In genomic region chr7:125126376-125126775, GRCh38 we compare ENCODE assay signal across 18 cellular contexts.
DNase-seq lines count a peak whose midpoint lies in the region; ATAC-seq, FAIRE-seq and TF ChIP-seq lines count a peak whose summit lies in the region.
"Had no signal": no experiment of that assay in that cellular context is flagged by ENCODE, and none has a peak within 500 bp of the region (broad histone marks: within the 10 kb centered on the region; RNA-seq: fewer than 3 reads in every experiment).

No MANE protein-coding gene starts in this region.

- H3K27ac ChIP-seq in H1 (ENCODE audit: low read depth, low read length) (no peak overlapping the region), mesendoderm (ENCODE audit: low read depth, low read length) (no peak overlapping the region)
- H3K27ac ChIP-seq: A549 had no signal

- H3K18ac ChIP-seq in H1 (ENCODE audit: extremely low read depth, low read length) (no peak overlapping the region), mesendoderm (ENCODE audit: low read length) (no peak overlapping the region)

- no peaks in the 10 kb centered on the region for H3K23me2 ChIP-seq in H1 (ENCODE audit: low read depth, low read length)

- POLR2A ChIA-PET in H1 (lab: Charles Lee; ENCODE audit: partially characterized antibody), result no interaction called here

- TF ChIP-seq CTCF in H1 (IDR thresholded peaks at IDR 0.05; ENCODE audit: control extremely low read depth in 1 of 3, insufficient read depth in 1 of 3, low read depth in 1 of 3, low read length in 3 of 3), result no peak
- TF ChIP-seq CTCF in mucosa of descending colon (IDR thresholded peaks at IDR 0.05), result no peak
- no peak for TF ChIP-seq CTCF in Calu3 (IDR thresholded peaks at IDR 0.05; ENCODE audit: unreplicated experiment)

- no peak overlapping the region for H3K9ac ChIP-seq in adipocyte (ENCODE audit: low read length)
- H3K9ac ChIP-seq in H1 (replicated peaks in 1 of 4; ENCODE audit: extremely low read depth in 1 of 4, low read depth in 3 of 4, low read length in 3 of 4), result no peak overlapping the region
- no peak overlapping the region for H3K9ac ChIP-seq in mesendoderm (ENCODE audit: low read length)

- H3K56ac ChIP-seq in H1 (replicated peaks; ENCODE audit: insufficient read length, low read depth, low read length), result no peak overlapping the region
- H3K56ac ChIP-seq in mesendoderm (ENCODE audit: low read length), result no peak overlapping the region

- H2BK15ac ChIP-seq in H1 (ENCODE audit: low read length), result 0 out of 2 replicates have a peak overlapping the region, but pooled peaks have one; percentile 66
- peak overlapping the region; percentile 93 for H2BK15ac ChIP-seq in mesendoderm (replicated peaks; ENCODE audit: low read depth)

- whole genome bisulfite sequencing in H1 (ENCODE audit: extremely low coverage in 1 of 2, insufficient coverage in 1 of 2, insufficient read length in 1 of 2, insufficient replicate concordance in 2 of 2, low coverage in 1 of 2, low lambda C conversion rate in 2 of 2, missing lambda C conversion rate in 1 of 2), 2 experiments, result 90% methylated on average over 1 of the region's 1 CpG; no CpG with 5 or more reads in 1 of the 2 experiments
- no CpG with 5 or more reads among the region's 1 CpG for WGBS in mesendoderm (ENCODE audit: extremely low coverage, insufficient coverage, low lambda C conversion rate)

- H2BK12ac ChIP-seq in H1 (ENCODE audit: low read depth, low read length), result no peak overlapping the region

- no peak overlapping the region for H3K4me2 ChIP-seq in H1 (ENCODE audit: insufficient read depth in 1 of 2, low read depth in 2 of 2, low read length in 2 of 2)
- no peak overlapping the region for H3K4me2 ChIP-seq in mesendoderm (ENCODE audit: low read length)
- H3K4me2 ChIP-seq: A549, GM23338 had no signal

- DNase-seq in HCEC 1CT (peak; percentile 8), adipocyte (ENCODE audit: low read depth) (peak; percentile 57), H1 (ENCODE audit: low read depth in 1 of 2, low spot score in 2 of 2) (no peak), mesendoderm (peak; percentile 54), mucosa of descending colon (no peak), Calu3 (no peak)
- DNase-seq: DMS79 treated with DMSO at 0.1 percent for 48 hours, GDM1, NCI-H1048, NCI-H146, NCI-H2081 treated with DMSO at 0.1 percent for 48 hours, NCI-H345, PC-3 had no signal

- H3K4me3 ChIP-seq in adipocyte (ENCODE audit: low read length) (no peak overlapping the region), H1 (ENCODE audit: extremely low read depth in 1 of 4, insufficient read depth in 2 of 4, low read depth in 3 of 4, low read length in 4 of 4) (no peak overlapping the region), mesendoderm (ENCODE audit: low read length) (no peak overlapping the region), mucosa of descending colon (no peak overlapping the region)
- H3K4me3 ChIP-seq: A549, GM23338, K562 had no signal

- no peak overlapping the region for H2AK5ac ChIP-seq in H1 (ENCODE audit: low read depth, low read length)
- H2AK5ac ChIP-seq in mesendoderm (ENCODE audit: low read length), result no peak overlapping the region

- H3K79me1 ChIP-seq in H1 (ENCODE audit: low read depth, low read length), result no peaks in the 10 kb centered on the region
- no peaks in the 10 kb centered on the region for H3K79me1 ChIP-seq in mesendoderm (ENCODE audit: low read length)

- H3K4me3 Mint-ChIP-seq in Calu3 (ENCODE audit: low read depth, unreplicated experiment), result no peak overlapping the region
- H3K4me3 Mint-ChIP-seq: GM23338 had no signal

- no peak for FAIRE-seq in H1 (lab: Jason Lieb, UNC)
- FAIRE-seq: A549, K562 had no signal

- H2BK20ac ChIP-seq in H1 (ENCODE audit: low read length), result no peak overlapping the region

- H2BK5ac ChIP-seq in H1 (ENCODE audit: low read depth, low read length) (no peak overlapping the region), mesendoderm (ENCODE audit: low read length) (no peak overlapping the region)

- no peaks in the 10 kb centered on the region for H3K9me3 ChIP-seq in adipocyte (ENCODE audit: control insufficient read depth, low read length)
- no peaks in the 10 kb centered on the region for H3K9me3 ChIP-seq in H1 (ENCODE audit: insufficient read depth in 2 of 2, low read depth in 1 of 2, low read length in 1 of 2)
- H3K9me3 ChIP-seq in mucosa of descending colon, result peaks cover 2% of the 10 kb centered on the region
- H3K9me3 ChIP-seq: A549 had no signal

- TF ChIP-seq RAD21 in H1 (IDR thresholded peaks at IDR 0.05 in 1 of 2, conservative IDR thresholded peaks at IDR 0.05 in 1 of 2; ENCODE audit: low read depth in 2 of 2, low read length in 2 of 2), result no peak

- H3K27me3 Mint-ChIP-seq in Calu3 (ENCODE audit: unreplicated experiment), result no peaks in the 10 kb centered on the region

- ATAC-seq in mucosa of descending colon (no peak), GM18520 (IDR thresholded peaks at IDR 0.05; ENCODE audit: unreplicated experiment) (no peak), GM18858 (IDR thresholded peaks at IDR 0.05; ENCODE audit: unreplicated experiment) (no peak)
- ATAC-seq: A549, GM23338, K562, PC-3 had no signal

- intact Hi-C loops in mucosa of descending colon (cut with DNase I, micrococcal nuclease) (no loop called here), Calu3 (cut with micrococcal nuclease; ENCODE audit: unreplicated experiment) (no loop called here)

- no peak for TF ChIP-seq POLR2A in H1 (IDR thresholded peaks at IDR 0.05; ENCODE audit: control extremely low read depth in 1 of 2, low read depth in 2 of 2, low read length in 2 of 2)

- H3K36me3 ChIP-seq in adipocyte (ENCODE audit: control insufficient read depth, insufficient read depth, low read length, severe bottlenecking), result no peaks in the 10 kb centered on the region
- H3K36me3 ChIP-seq in H1 (ENCODE audit: control insufficient read depth in 2 of 4, insufficient read depth in 4 of 4, low read length in 3 of 4), result no peaks in the 10 kb centered on the region
- no peaks in the 10 kb centered on the region for H3K36me3 ChIP-seq in mesendoderm (ENCODE audit: control insufficient read depth, insufficient read depth, low read length)
- no peaks in the 10 kb centered on the region for H3K36me3 ChIP-seq in mucosa of descending colon (ENCODE audit: low read depth)

- H4K5ac ChIP-seq in H1 (ENCODE audit: insufficient read length, low read depth, low read length) (no peak overlapping the region), mesendoderm (ENCODE audit: low read length) (no peak overlapping the region)

- no peak overlapping the region for H2BK120ac ChIP-seq in H1 (replicated peaks; ENCODE audit: low read depth, low read length)
- no peak overlapping the region for H2BK120ac ChIP-seq in mesendoderm (ENCODE audit: low read depth, low read length)

- H3K9me3 Mint-ChIP-seq in Calu3 (ENCODE audit: low read depth, unreplicated experiment), result no peaks in the 10 kb centered on the region

- no peaks in the 10 kb centered on the region for H4K20me1 ChIP-seq in H1 (replicated peaks in 1 of 2; ENCODE audit: control insufficient read depth in 1 of 2, insufficient read depth in 2 of 2, low read length in 2 of 2)

- BruUV-seq in Calu3 (replicated peaks; lab: Mats Ljungman, UMichigan), result no TSS peak

- H3K36me3 Mint-ChIP-seq in Calu3 (ENCODE audit: insufficient read depth, unreplicated experiment), result no peaks in the 10 kb centered on the region

- H3K14ac ChIP-seq in H1 (ENCODE audit: insufficient read length), result no peak overlapping the region

- CTCF ChIA-PET in H1 (lab: Charles Lee; ENCODE audit: partially characterized antibody), result no interaction called here
- CTCF ChIA-PET in Calu3 (lab: Charles Lee), result interaction anchor here (0.7 to 0.8 kb wide), 3 partner anchors 11 to 79 kb away, joined by 3 read pairs; no protein-coding TSS in a partner anchor

- no peaks in the 10 kb centered on the region for H3K4me1 Mint-ChIP-seq in Calu3 (ENCODE audit: low read depth, unreplicated experiment)

- H3K79me2 ChIP-seq in H1 (ENCODE audit: control insufficient read depth in 1 of 2, insufficient read depth in 2 of 2, low read length in 2 of 2) (no peaks in the 10 kb centered on the region), mesendoderm (ENCODE audit: control insufficient read depth, insufficient read depth, low read length) (no peaks in the 10 kb centered on the region)

- H3K27ac Mint-ChIP-seq in Calu3 (ENCODE audit: unreplicated experiment), result no peak overlapping the region
- H3K27ac Mint-ChIP-seq: GM23338 had no signal

- TF ChIP-seq EP300 in H1 (IDR thresholded peaks at IDR 0.05; ENCODE audit: borderline replicate concordance in 1 of 2, low read depth in 2 of 2, low read length in 2 of 2), result no peak

- H3K4me1 ChIP-seq in adipocyte (ENCODE audit: control insufficient read depth, insufficient read depth, low read length) (peaks cover 10% of the 10 kb centered on the region), H1 (replicated peaks in 1 of 4; ENCODE audit: control insufficient read depth in 3 of 4, insufficient read depth in 4 of 4, low read length in 3 of 4) (no peaks in the 10 kb centered on the region), mesendoderm (ENCODE audit: control insufficient read depth, low read depth, low read length) (peaks cover 2% of the 10 kb centered on the region), mucosa of descending colon (ENCODE audit: low read depth) (no peaks in the 10 kb centered on the region)
- H3K4me1 ChIP-seq: A549 had no signal

- no peak overlapping the region for H4K91ac ChIP-seq in H1 (replicated peaks; ENCODE audit: insufficient read length, low read length)

- H3K4ac ChIP-seq in H1 (replicated peaks; ENCODE audit: insufficient read length, low read depth, low read length), result no peak overlapping the region
- no peak overlapping the region for H3K4ac ChIP-seq in mesendoderm (ENCODE audit: low read depth, low read length)

- H3K23ac ChIP-seq in H1 (ENCODE audit: insufficient read length) (no peak overlapping the region), mesendoderm (ENCODE audit: low read length) (no peak overlapping the region)

- no peak overlapping the region for H2AFZ ChIP-seq in H1 (ENCODE audit: low read length)
- H2AFZ ChIP-seq: GM23338 had no signal

- H4K8ac ChIP-seq in H1 (ENCODE audit: extremely low read depth, insufficient read depth, low read length) (no peak overlapping the region), mesendoderm (ENCODE audit: low read depth, low read length) (no peak overlapping the region)

- no peaks in the 10 kb centered on the region for H3K27me3 ChIP-seq in adipocyte (replicated peaks; ENCODE audit: control insufficient read depth, insufficient read depth, low read length)
- H3K27me3 ChIP-seq in H1 (replicated peaks in 1 of 4; ENCODE audit: control insufficient read depth in 3 of 4, extremely low read depth in 1 of 4, insufficient read depth in 3 of 4, low read length in 3 of 4), result no peaks in the 10 kb centered on the region
- no peaks in the 10 kb centered on the region for H3K27me3 ChIP-seq in mesendoderm (ENCODE audit: insufficient read depth, low read length, poor library complexity)

TF ChIP-seq in H1, 55 proteins besides CTCF, POLR2A, EP300 and RAD21 (continues in another document):
- TF ChIP-seq RBBP5 (IDR thresholded peaks at IDR 0.05; ENCODE audit: borderline replicate concordance, low read depth, low read length) (no peak), BRCA1 (IDR thresholded peaks at IDR 0.05; ENCODE audit: low read depth, low read length) (no peak), FOSL1 (IDR thresholded peaks at IDR 0.05; ENCODE audit: insufficient read depth, low read depth, low read length) (no peak), TEAD4 (IDR thresholded peaks at IDR 0.05; ENCODE audit: low read depth, low read length) (no peak), SRF (IDR thresholded peaks at IDR 0.05; ENCODE audit: low read depth, low read length) (no peak), TCF12 (IDR thresholded peaks at IDR 0.05; ENCODE audit: low read depth, low read length) (no peak)

Comparison
In these comparisons a context has a peak if more than half of its experiments do, and no peak if none do; other contexts are left out.
1. DNase-seq: peak in HCEC 1CT (single experiment), adipocyte (single experiment) and mesendoderm (single experiment); none in H1 (0 of 2), mucosa of descending colon (0 of 3) and Calu3 (single experiment).